8 cellular contexts compared by ENCODE assay signal in genomic region chr2:106582431-106583143, GRCh38.
DNase-seq lines count a peak whose midpoint lies in the region; ATAC-seq, FAIRE-seq and TF ChIP-seq lines count a peak whose summit lies in the region.

No MANE protein-coding gene starts in this region.

- FAIRE-seq in keratinocyte (lab: Jason Lieb, UNC), result peak; percentile 94

- no peaks in the 10 kb centered on the region for H3K9me3 ChIP-seq in keratinocyte (ENCODE audit: control insufficient read depth, low read depth, low read length)

- no peaks in the 10 kb centered on the region for H4K20me1 ChIP-seq in keratinocyte (ENCODE audit: control insufficient read depth, extremely low read depth, insufficient read depth, low read length)

- in situ Hi-C loops in GM13977 (cut with MboI; ENCODE audit: low pct_unique_long_range_greater_than_20kb, low sequenced_read_pairs, unreplicated experiment), result no loop called here

- peak; percentile 70 for ATAC-seq in HG02981 (IDR thresholded peaks at IDR 0.05; ENCODE audit: unreplicated experiment)

- no peaks in the 10 kb centered on the region for H3K4me1 ChIP-seq in keratinocyte (ENCODE audit: control insufficient read depth, extremely low read depth, insufficient read depth, low read length)

- DNase-seq in 8988T, result peak; percentile 91
- DNase-seq in GM13977 (ENCODE audit: low spot score), result peak; percentile 88
- peak; percentile 57 for DNase-seq in NCI-H2107 treated with DMSO at 0.1 percent for 48 hours (lab: John Stamatoyannopoulos, UW; ENCODE audit: unreplicated experiment)
- DNase-seq in cardiac fibroblast (ENCODE audit: low read depth in 2 of 2), result peak; percentile 82 to 89
- DNase-seq in keratinocyte (ENCODE audit: low read depth, low spot score), result no peak
- DNase-seq in stimulated activated CD4-positive, alpha-beta T cell treated with anti-CD3 and anti-CD28 coated beads, Interleukin-1b, Interleukin-23, amount 100 ng/mL, for 1 hour (ENCODE audit: low read depth in 2 of 2), result peak; percentile 19 to 35

- no peaks in the 10 kb centered on the region for H3K36me3 ChIP-seq in keratinocyte (ENCODE audit: control insufficient read depth in 2 of 2, extremely low read depth in 1 of 2, insufficient read depth in 2 of 2, low read length in 2 of 2)

- H3K4me3 ChIP-seq in cardiac fibroblast (replicated peaks in 1 of 2; ENCODE audit: low read depth in 2 of 2, low read length in 2 of 2), result peak overlapping the region; percentile 8 to 33
- peak overlapping the region in 2 of 3 experiments; percentile 45 to 53 for H3K4me3 ChIP-seq in keratinocyte (ENCODE audit: control insufficient read depth in 2 of 3, extremely low read depth in 1 of 3, insufficient read depth in 2 of 3, low read depth in 1 of 3, low read length in 3 of 3)

- TF ChIP-seq CTCF in GM13977 (IDR thresholded peaks at IDR 0.05; ENCODE audit: extremely low read depth, insufficient read depth, missing control alignments) (peak; percentile 86), VCaP (conservative IDR thresholded peaks at IDR 0.05) (peak; percentile 94), cardiac fibroblast (IDR thresholded peaks at IDR 0.05; ENCODE audit: low read depth, low read length) (peak; percentile 92), keratinocyte (optimal IDR thresholded peaks at IDR 0.05 in 1 of 3, IDR thresholded peaks at IDR 0.05 in 1 of 3, conservative IDR thresholded peaks at IDR 0.05 in 1 of 3; ENCODE audit: extremely low read depth in 1 of 3, insufficient read depth in 2 of 3, low read length in 3 of 3) (peak; percentile 87 to 89 (median 89))

- H3K9ac ChIP-seq in keratinocyte (ENCODE audit: control insufficient read depth, extremely low read depth, insufficient read depth, low read length), result peak overlapping the region; percentile 24

- dilution Hi-C loops in keratinocyte (cut with MboI; ENCODE audit: extremely low pct_ligation_motif_present, low sequenced_read_pairs), result no loop called here

- H3K27ac ChIP-seq in VCaP, result peak overlapping the region; percentile 73
- no peak overlapping the region for H3K27ac ChIP-seq in keratinocyte (ENCODE audit: control insufficient read depth, insufficient read depth, low read length)

- H3K9me1 ChIP-seq in keratinocyte (ENCODE audit: control insufficient read depth, extremely low read depth, insufficient read depth, low read length), result no peaks in the 10 kb centered on the region

- H2AFZ ChIP-seq in keratinocyte (ENCODE audit: control insufficient read depth, low read length), result peak overlapping the region; percentile 55

- H3K27me3 ChIP-seq in keratinocyte (ENCODE audit: control insufficient read depth, extremely low read depth, insufficient read depth, low read length), result peaks cover 19% of the 10 kb centered on the region

- no peaks in the 10 kb centered on the region for H3K79me2 ChIP-seq in keratinocyte (ENCODE audit: control insufficient read depth, insufficient read depth, low read length)

- peak overlapping the region; percentile 82 for H3K4me2 ChIP-seq in keratinocyte (ENCODE audit: control insufficient read depth, extremely low read depth, insufficient read depth, low read depth, low read length)
